Comparison of ENCODE assay signal across 8 cellular contexts in genomic region chr5:54517174-54517511, GRCh38. TPM values are rescaled to one million over a fixed set of nuclear protein-coding genes. Genes with fewer than 3 reads are reported as not detected.
DNase-seq lines count a peak whose midpoint lies in the region; ATAC-seq and TF ChIP-seq lines count a peak whose summit lies in the region.

No MANE protein-coding gene starts in this region.

- H3K27ac Mint-ChIP-seq in T-helper 2 cell treated with Interferon-gamma antibody and Interleukin-4, amounts not matched to agents 5 μg/mL and 100 μg/mL, for 36 hours: no peak overlapping the region

- CTCF ChIA-PET in PC-9 (lab: Charles Lee): interaction anchor here (0.6 to 2.5 kb wide), 6 partner anchors 13 to 350 kb away, joined by 3 to 15 read pairs (median 6); no protein-coding TSS in a partner anchor

- no peak for TF ChIP-seq CTCF in PC-9 (conservative IDR thresholded peaks at IDR 0.05)
- TF ChIP-seq CTCF in fibroblast of mammary gland (conservative IDR thresholded peaks at IDR 0.05; ENCODE audit: control insufficient read depth, insufficient read depth, low read depth, low read length): no peak
- TF ChIP-seq CTCF in gastrocnemius medialis (IDR thresholded peaks at IDR 0.05 in 4 of 5, conservative IDR thresholded peaks at IDR 0.05 in 1 of 5): no peak

- no TSS peak for BruUV-seq in PC-9 (replicated peaks; lab: Mats Ljungman, UMichigan)

- no peak for TF ChIP-seq POLR2A in gastrocnemius medialis (IDR thresholded peaks at IDR 0.05)

- DNase-seq in T-helper 2 cell treated with Interferon-gamma antibody and Interleukin-4, amounts not matched to agents 5 μg/mL and 100 μg/mL, for 36 hours (ENCODE audit: low spot score): no peak
- DNase-seq in T-helper 2 cell: no peak
- DNase-seq in PC-9: no peak
- DNase-seq in fibroblast of mammary gland (ENCODE audit: low read depth): no peak
- DNase-seq in gastrocnemius medialis: no peak
- DNase-seq in stimulated activated CD4-positive, alpha-beta T cell treated with anti-CD3 and anti-CD28 coated beads, Interleukin-2, amount 100 ng/mL, for 48 hours: no peak
- no peak for DNase-seq in COR-L47 (lab: John Stamatoyannopoulos, UW)
- DNase-seq in NCI-H345 (lab: John Stamatoyannopoulos, UW): no peak

- H3K4me2 ChIP-seq in PC-9: peak overlapping the region; percentile 75

- H3F3A ChIP-seq in PC-9 (ENCODE audit: insufficient read depth, low read depth): no peaks in the 10 kb centered on the region

- in situ Hi-C loops in gastrocnemius medialis (cut with MboI; ENCODE audit: low sequenced_read_pairs in 4 of 4): loop anchor here in 3 of 4 donors (5.0 to 25.0 kb wide), 3 partner anchors 328 to 645 kb away; partner anchors contain the start of genes CDC20B (in 3 of the 3) and GPX8 (in 3 of the 3)

- peaks cover 29% of the 10 kb centered on the region for H3K27me3 Mint-ChIP-seq in T-helper 2 cell treated with Interferon-gamma antibody and Interleukin-4, amounts not matched to agents 5 μg/mL and 100 μg/mL, for 36 hours (ENCODE audit: low read depth)

- H3K9me3 Mint-ChIP-seq in T-helper 2 cell treated with Interferon-gamma antibody and Interleukin-4, amounts not matched to agents 5 μg/mL and 100 μg/mL, for 36 hours: no peaks in the 10 kb centered on the region

- H3K27me3 ChIP-seq in PC-9 (ENCODE audit: insufficient read depth, low read depth) (no peaks in the 10 kb centered on the region), gastrocnemius medialis (no peaks in the 10 kb centered on the region)

- H3K9me3 ChIP-seq in PC-9 (ENCODE audit: insufficient read depth, low read depth) (no peaks in the 10 kb centered on the region), gastrocnemius medialis (no peaks in the 10 kb centered on the region)

- intact Hi-C loops in PC-9 (cut with micrococcal nuclease; ENCODE audit: unreplicated experiment): loop anchor here (1.0 to 10.0 kb wide), 7 partner anchors 184 to 642 kb away; partner anchors contain the start of gene ARL15
- intact Hi-C loops in gastrocnemius medialis (cut with DNase I; ENCODE audit: low total_unique reads): loop anchor here (1.0 to 5.0 kb wide), 5 partner anchors 32 to 630 kb away; no protein-coding TSS in a partner anchor

- peak; percentile 18 to 45 for ATAC-seq in gastrocnemius medialis

- peak overlapping the region; percentile 44; the same call in 1 of the 2 replicates for H3K4me3 ChIP-seq in PC-9
- peak overlapping the region; percentile 37 for H3K4me3 ChIP-seq in fibroblast of mammary gland (ENCODE audit: control insufficient read depth, low read depth, low read length)
- H3K4me3 ChIP-seq in gastrocnemius medialis: peak overlapping the region; percentile 23 to 76 (median 51)

- POLR2A ChIA-PET in PC-9 (lab: Charles Lee; ENCODE audit: unreplicated experiment): no interaction called here

- H4K20me1 ChIP-seq in PC-9 (ENCODE audit: insufficient read depth): no peaks in the 10 kb centered on the region

- H3K36me3 Mint-ChIP-seq in T-helper 2 cell treated with Interferon-gamma antibody and Interleukin-4, amounts not matched to agents 5 μg/mL and 100 μg/mL, for 36 hours (ENCODE audit: low read depth): peaks cover 33% of the 10 kb centered on the region

- peaks cover 39% of the 10 kb centered on the region for H3K79me2 ChIP-seq in PC-9 (ENCODE audit: low read depth)

- H3K4me3 Mint-ChIP-seq in T-helper 2 cell treated with Interferon-gamma antibody and Interleukin-4, amounts not matched to agents 5 μg/mL and 100 μg/mL, for 36 hours: peak overlapping the region; percentile 71

- H3K27ac ChIP-seq in PC-9 (no peak overlapping the region), gastrocnemius medialis (peak overlapping the region in 3 of 4 donors; percentile 0 to 79 (median 64))

- H2AFZ ChIP-seq in PC-9: no peak overlapping the region; the same call in 1 of the 2 replicates

- peaks cover 38% of the 10 kb centered on the region for H3K4me1 ChIP-seq in PC-9 (replicated peaks; ENCODE audit: insufficient read depth)
- peaks cover 31 to 34% of the 10 kb centered on the region in 2 donors for H3K4me1 ChIP-seq in gastrocnemius medialis

- no peaks in the 10 kb centered on the region for H3K9me2 ChIP-seq in PC-9 (ENCODE audit: insufficient read depth)

- peaks cover 37% of the 10 kb centered on the region for H3K4me1 Mint-ChIP-seq in T-helper 2 cell treated with Interferon-gamma antibody and Interleukin-4, amounts not matched to agents 5 μg/mL and 100 μg/mL, for 36 hours (ENCODE audit: low read depth)

- no peaks in the 10 kb centered on the region for H3K36me3 ChIP-seq in PC-9 (ENCODE audit: low read depth)
- H3K36me3 ChIP-seq in gastrocnemius medialis: no peaks in the 10 kb centered on the region

RNA-seq across cellular contexts. Expression of gene SNX18, which starts 0.4 kb away (rescaled TPM):
- 9.7 and 13.1 TPM in 2 replicates for total RNA-seq in PC-9 (2021)
- 10 to 100 TPM; 16.3 to 18.5 (median 18.0) TPM for total RNA-seq in gastrocnemius medialis
